ENCODE assay signal across 8 cellular contexts in the genomic region with DNA sequence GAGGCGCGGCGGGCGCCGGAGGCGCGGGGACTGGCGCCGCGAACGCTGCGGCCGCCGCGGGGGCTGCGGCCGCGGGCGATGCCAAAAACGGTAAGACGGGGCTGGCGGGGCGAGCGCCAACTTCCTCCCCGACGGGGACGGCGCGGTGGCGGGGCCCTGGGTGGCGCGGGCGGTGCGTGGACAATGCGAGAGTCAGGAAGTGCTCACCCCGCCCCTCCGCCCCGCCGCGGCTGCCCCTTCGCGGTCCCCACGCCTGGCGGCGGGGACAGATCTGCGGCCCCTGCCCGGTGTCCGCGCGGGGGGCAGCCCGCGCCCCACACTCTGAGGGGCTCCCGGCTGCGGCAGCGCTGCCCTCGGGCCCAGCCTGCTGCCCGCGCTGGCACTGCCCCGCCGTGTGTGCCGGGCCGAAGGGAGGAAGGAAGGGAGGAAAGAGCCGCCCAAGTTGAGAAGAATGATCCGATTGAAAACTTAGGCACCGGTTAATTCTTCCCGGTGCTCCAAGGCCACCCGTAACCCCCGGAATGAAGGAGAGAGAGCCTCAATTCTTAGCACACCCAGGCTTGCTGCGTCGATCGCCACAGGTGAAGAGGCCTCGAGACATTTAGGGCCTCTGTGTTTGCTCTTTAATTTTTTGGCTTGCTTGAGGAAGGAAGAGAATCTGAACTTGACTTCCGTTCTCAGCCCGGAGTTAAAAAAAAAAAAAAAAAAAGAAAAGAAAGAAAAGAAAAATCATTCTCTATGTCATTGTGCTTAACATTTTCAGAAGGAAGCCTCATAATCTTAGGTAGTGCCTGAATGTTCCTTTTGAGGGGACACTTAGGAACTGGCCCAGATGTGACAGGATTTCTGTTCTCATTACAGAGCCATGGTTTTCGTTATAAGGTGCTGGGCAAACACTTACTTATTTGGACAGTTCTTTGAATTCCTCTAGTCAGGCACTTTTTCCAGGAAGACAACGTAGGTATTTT. TPM values are rescaled to one million over a fixed set of nuclear protein-coding genes. Genes with fewer than 3 reads are reported as not detected.
DNase-seq lines count a peak whose midpoint lies in the region; ATAC-seq and TF ChIP-seq lines count a peak whose summit lies in the region.

No MANE protein-coding gene starts in this region.

- TF ChIP-seq CTCF in AG04449 (IDR thresholded peaks at IDR 0.05; ENCODE audit: insufficient read depth, low read length, missing control alignments): peak; percentile 20

- H3K4me3 ChIP-seq in AG04449 (ENCODE audit: low read depth, low read length) (peak overlapping the region; percentile 78), SK-N-MC (peak overlapping the region; percentile 90), adipocyte (ENCODE audit: low read length) (peak overlapping the region; percentile 94)

- H3K9me3 ChIP-seq in SK-N-MC (ENCODE audit: low read depth, low read length): no peaks in the 10 kb centered on the region
- H3K9me3 ChIP-seq in adipocyte (ENCODE audit: control insufficient read depth, low read length): no peaks in the 10 kb centered on the region

- POLR2A ChIA-PET in AG04449 (lab: Yijun Ruan, JAX): no interaction called here

- H3K27ac ChIP-seq in SK-N-MC: peak overlapping the region; percentile 84

- H3K9ac ChIP-seq in SK-N-MC (ENCODE audit: insufficient read length): peak overlapping the region; percentile 94
- H3K9ac ChIP-seq in adipocyte (ENCODE audit: low read length): peak overlapping the region; percentile 94

- H3K4me1 ChIP-seq in adipocyte (ENCODE audit: control insufficient read depth, insufficient read depth, low read length): no peaks in the 10 kb centered on the region

- intact Hi-C loops in left cardiac atrium (cut with DNase I): loop anchor here in 1 of 2 donors (10.0 kb wide), 1 partner anchor 159 kb away; the partner anchor contains the start of gene TXLNB

- DNase-seq in AG04449 (ENCODE audit: low read depth, low spot score) (no peak), SK-N-MC (ENCODE audit: low read depth, low spot score) (no peak), adipocyte (ENCODE audit: low read depth) (peak; percentile 74), left cardiac atrium (peak; percentile 77), pons (ENCODE audit: low spot score) (peak; percentile 35), NCI-H2196 treated with DMSO at 0.1 percent for 48 hours (lab: John Stamatoyannopoulos, UW; ENCODE audit: unreplicated experiment) (no peak)

- H3K36me3 ChIP-seq in SK-N-MC (ENCODE audit: insufficient read depth, low read length) (peaks cover 23% of the 10 kb centered on the region), adipocyte (ENCODE audit: control insufficient read depth, insufficient read depth, low read length, severe bottlenecking) (no peaks in the 10 kb centered on the region)

- ATAC-seq in GM18909 (IDR thresholded peaks at IDR 0.05; ENCODE audit: poor library complexity, unreplicated experiment): peak; percentile 40
- peak; percentile 40 for ATAC-seq in HG03139 (IDR thresholded peaks at IDR 0.05; ENCODE audit: unreplicated experiment)
- ATAC-seq in left cardiac atrium: peak; percentile 45 to 56

- CTCF ChIA-PET in AG04449 (lab: Yijun Ruan, JAX): no interaction called here

- H3K27me3 ChIP-seq in adipocyte (replicated peaks; ENCODE audit: control insufficient read depth, insufficient read depth, low read length): no peaks in the 10 kb centered on the region

RNA-seq across cellular contexts. Expression of gene HECA, which starts 1.0 kb away (rescaled TPM):
- total RNA-seq in left cardiac atrium: 10 to 100 TPM; 33.2 to 36.9 TPM

Comparison
In these comparisons a context has a peak if more than half of its experiments do, and no peak if none do; other contexts are left out.
1. DNase-seq: peak in adipocyte (single experiment), left cardiac atrium (single experiment) and pons (single experiment); none in AG04449 (single experiment), SK-N-MC (single experiment) and NCI-H2196 treated with DMSO at 0.1 percent for 48 hours (single experiment).
2. Peak in every context shown above with its lines, with median percentiles within 50 percentile points of each other: H3K4me3 ChIP-seq and ATAC-seq.